In the genomic region with DNA sequence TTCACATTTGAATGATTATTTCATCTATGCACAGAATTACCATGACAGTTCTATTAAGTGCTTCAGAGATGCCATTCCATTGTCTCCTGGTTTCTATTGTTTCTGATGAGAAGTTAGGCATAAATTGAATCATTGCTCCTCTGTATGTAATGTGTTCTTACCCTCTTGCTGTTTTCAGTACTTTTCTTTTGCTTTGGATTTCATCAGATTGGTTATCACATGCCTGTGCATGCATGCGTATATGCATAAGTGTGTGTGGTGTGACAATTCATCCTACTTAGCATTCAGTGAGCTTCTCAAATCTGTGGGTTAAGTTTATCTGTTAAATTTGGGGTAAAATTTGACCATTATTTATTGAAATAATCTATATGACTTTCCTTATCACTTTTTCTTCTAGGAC, we compare ENCODE assay signal across 24 cellular contexts.
"Had no signal": no experiment of that assay in that cellular context is flagged by ENCODE, and none has a peak within 500 bp of the region (broad histone marks: within the 10 kb centered on the region; RNA-seq: fewer than 3 reads in every experiment).

No MANE protein-coding gene starts in this region.

- ATAC-seq: esophagus mucosa; left lobe of liver; natural killer cell; pancreas; stimulated activated naive B cell treated with anti-CD40 and anti-IgM and Interleukin-4, amounts not matched to agents 10 μg/mL and 1 μg/mL and 100 μg/mL, for 72 hours; stimulated activated naive CD8-positive, alpha-beta T cell treated with anti-CD3 and anti-CD28 coated beads, Interleukin-15, amount 100 ng/mL, for 72 hours had no signal

- H3K4me3 ChIP-seq: coronary artery, hepatocyte, neural progenitor cell, pancreas, prostate gland, sigmoid colon, skin epidermis, testis, tibial nerve had no signal

- DNase-seq: central memory CD4-positive, alpha-beta T cell; effector CD4-positive, alpha-beta T cell; endodermal cell; foreskin melanocyte; head of caudate nucleus; natural killer cell; nucleus accumbens; pancreas; sigmoid colon; stimulated activated CD4-positive, alpha-beta T cell treated with anti-CD3 and anti-CD28 coated beads, Interleukin-2, amount 100 ng/mL, for 24 hours; stimulated activated CD4-positive, alpha-beta T cell treated with anti-CD3 and anti-CD28 coated beads, Interleukin-4, amount 100 ng/mL, for 4 hours; stimulated activated naive B cell treated with anti-CD40 and anti-IgM and Interleukin-4, amounts not matched to agents 10 μg/mL and 1 μg/mL and 100 μg/mL, for 72 hours; stimulated activated naive CD8-positive, alpha-beta T cell treated with anti-CD3 and anti-CD28 coated beads, Interleukin-15, amount 100 ng/mL, for 72 hours; testis had no signal

- H3K36me3 ChIP-seq: neural progenitor cell, pancreas, prostate gland, sigmoid colon, tibial nerve had no signal

- H3K27ac Mint-ChIP-seq: endodermal cell; mesothelial cell of epicardium; natural killer cell; neural progenitor cell; stimulated activated naive B cell treated with anti-CD40 and anti-IgM and Interleukin-4, amounts not matched to agents 10 μg/mL and 1 μg/mL and 100 μg/mL, for 72 hours; stimulated activated naive CD8-positive, alpha-beta T cell treated with anti-CD3 and anti-CD28 coated beads, Interleukin-15, amount 100 ng/mL, for 72 hours had no signal

- H3K9ac ChIP-seq: neural progenitor cell had no signal

- H3K36me3 Mint-ChIP-seq: mesothelial cell of epicardium; natural killer cell; neural progenitor cell; stimulated activated naive B cell treated with anti-CD40 and anti-IgM and Interleukin-4, amounts not matched to agents 10 μg/mL and 1 μg/mL and 100 μg/mL, for 72 hours had no signal

- H3K4me3 Mint-ChIP-seq: endodermal cell; mesothelial cell of epicardium; natural killer cell; neural progenitor cell; stimulated activated naive B cell treated with anti-CD40 and anti-IgM and Interleukin-4, amounts not matched to agents 10 μg/mL and 1 μg/mL and 100 μg/mL, for 72 hours; stimulated activated naive CD8-positive, alpha-beta T cell treated with anti-CD3 and anti-CD28 coated beads, Interleukin-15, amount 100 ng/mL, for 72 hours had no signal

- H3K4me2 ChIP-seq: hepatocyte, neural progenitor cell had no signal

- H3K27me3 ChIP-seq: hepatocyte, neural progenitor cell, pancreas, sigmoid colon, testis, tibial nerve had no signal

- H3K27ac ChIP-seq: coronary artery, hepatocyte, neural progenitor cell, pancreas, prostate gland, sigmoid colon, skin epidermis, testis, tibial nerve had no signal

- H3K27me3 Mint-ChIP-seq: stimulated activated naive B cell treated with anti-CD40 and anti-IgM and Interleukin-4, amounts not matched to agents 10 μg/mL and 1 μg/mL and 100 μg/mL, for 72 hours; stimulated activated naive CD8-positive, alpha-beta T cell treated with anti-CD3 and anti-CD28 coated beads, Interleukin-15, amount 100 ng/mL, for 72 hours had no signal

- H2AFZ ChIP-seq: hepatocyte, neural progenitor cell had no signal

- FAIRE-seq: endothelial cell of umbilical vein, pancreas had no signal

- H3K4me1 ChIP-seq: neural progenitor cell, pancreas, prostate gland, sigmoid colon, testis, tibial nerve had no signal

- H3K4me1 Mint-ChIP-seq: endodermal cell; mesothelial cell of epicardium; natural killer cell; neural progenitor cell; stimulated activated naive B cell treated with anti-CD40 and anti-IgM and Interleukin-4, amounts not matched to agents 10 μg/mL and 1 μg/mL and 100 μg/mL, for 72 hours; stimulated activated naive CD8-positive, alpha-beta T cell treated with anti-CD3 and anti-CD28 coated beads, Interleukin-15, amount 100 ng/mL, for 72 hours had no signal

- H3K9me3 ChIP-seq: pancreas, prostate gland, sigmoid colon, testis had no signal

- H3K9me3 Mint-ChIP-seq: endodermal cell had no signal

- H3K79me2 ChIP-seq: hepatocyte had no signal
